7 cellular contexts compared by ENCODE assay signal in the genomic region with DNA sequence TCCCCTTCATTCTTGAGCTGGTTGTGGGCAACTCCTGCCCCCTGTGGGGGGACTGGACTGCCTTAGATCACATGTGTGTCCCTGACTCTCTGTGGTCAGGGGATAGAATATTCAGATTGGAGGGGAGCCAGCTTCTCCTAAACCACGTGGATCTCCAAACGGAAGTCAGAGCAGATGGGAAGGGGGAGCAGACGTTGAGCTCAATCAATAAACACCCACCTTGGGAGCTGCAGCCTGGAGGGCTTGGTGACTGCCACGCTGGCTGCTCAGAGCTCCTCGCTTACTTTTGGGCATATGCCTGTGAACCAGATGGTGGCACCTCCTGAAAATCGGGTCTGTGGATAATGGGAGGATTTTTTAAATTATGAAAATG. TPM values are rescaled to one million over a fixed set of nuclear protein-coding genes. Genes with fewer than 3 reads are reported as not detected.
DNase-seq lines count a peak whose midpoint lies in the region; TF ChIP-seq lines count a peak whose summit lies in the region.
"Not testable (repeated sequence)": the region's sequence is repeated elsewhere in the genome, so short reads cannot be mapped to it uniquely, and the experiment has no call there.

No MANE protein-coding gene starts in this region.

- peak; percentile 5 for DNase-seq in CMK (ENCODE audit: low read depth)
- DNase-seq in HFF-Myc (ENCODE audit: extremely low read depth, low read depth) = peak; percentile 2
- peak; percentile 51 for DNase-seq in NCI-H1105 treated with DMSO at 0.1 percent for 48 hours (lab: John Stamatoyannopoulos, UW)
- DNase-seq in NCI-H2171 (lab: John Stamatoyannopoulos, UW) = peak; percentile 26
- DNase-seq in NCI-H82 treated with DMSO at 0.1 percent for 48 hours (lab: John Stamatoyannopoulos, UW; ENCODE audit: unreplicated experiment) = peak; percentile 14
- peak; percentile 59 for DNase-seq in WERI-Rb-1
- DNase-seq in myocyte (ENCODE audit: low read depth) = peak; percentile 19

- H3K27ac ChIP-seq in WERI-Rb-1 = 0 out of 2 replicates have a peak overlapping the region, but pooled peaks have one; percentile 33

- not testable (repeated sequence) for H3K36me3 ChIP-seq in WERI-Rb-1

- not testable (repeated sequence) for H3K9me3 ChIP-seq in WERI-Rb-1 (ENCODE audit: severe bottlenecking)

- not testable (repeated sequence) for TF ChIP-seq CTCF in HFF-Myc (IDR thresholded peaks at IDR 0.05; ENCODE audit: low read depth, low read length, missing control alignments); WERI-Rb-1 (IDR thresholded peaks at IDR 0.05; ENCODE audit: low read depth, low read length)

- H3K27me3 ChIP-seq in WERI-Rb-1 (ENCODE audit: insufficient read depth, low read depth, severe bottlenecking) = not testable (repeated sequence)

- H3K4me3 ChIP-seq in HFF-Myc (replicated peaks; ENCODE audit: low read depth, low read length); WERI-Rb-1 (ENCODE audit: low read depth, low read length): not testable (repeated sequence)

RNA-seq across cellular contexts. Expression of gene LRPAP1, which starts 58.3 kb away (rescaled TPM):
- total RNA-seq in myocyte = 194 and 195 TPM in 2 replicates
- polyA plus RNA-seq in myocyte (2012) = 252 TPM

Comparison
In these comparisons a context has a peak if more than half of its experiments do, and no peak if none do; other contexts are left out.
1. DNase-seq: peak in every context shown above with its lines; median percentile 59 in WERI-Rb-1; 51 in NCI-H1105 treated with DMSO at 0.1 percent for 48 hours; 26 in NCI-H2171; 19 in myocyte; 14 in NCI-H82 treated with DMSO at 0.1 percent for 48 hours; 5 in CMK; 2 in HFF-Myc.